ENCODE assay signal across 29 cellular contexts in genomic region chr12:67545298-67545697, GRCh38.
"Had no signal": no experiment of that assay in that cellular context is flagged by ENCODE, and none has a peak within 500 bp of the region (broad histone marks: within the 10 kb centered on the region; RNA-seq: fewer than 3 reads in every experiment).

No MANE protein-coding gene starts in this region.

- H3K4me3 ChIP-seq: colonic mucosa, gastrocnemius medialis, left ventricle myocardium inferior, lung, mucosa of descending colon, pancreas, prostate gland, skin epidermis, upper lobe of left lung, vagina had no signal

- H3K36me3 Mint-ChIP-seq: activated CD8-positive, alpha-beta memory T cell treated with anti-CD3 and anti-CD28 coated beads, Interleukin-2, amount 10 ng/mL, durations not matched to agents 7 days and 5 days; activated naive CD4-positive, alpha-beta T cell treated with anti-CD3 and anti-CD28 coated beads, Interleukin-2, amount 50 U/mL, for 24 hours; stimulated activated effector memory CD8-positive, alpha-beta T cell treated with anti-CD3 and anti-CD28 coated beads, Interleukin-12 subunit alpha, Interleukin-12 subunit beta, amount 100 ng/mL, for 72 hours had no signal

- DNase-seq: activated CD4-positive, alpha-beta T cell treated with anti-CD3 and anti-CD28 coated beads for 36 hours; activated CD4-positive, CD25-positive, alpha-beta regulatory T cell; activated CD8-positive, alpha-beta memory T cell treated with anti-CD3 and anti-CD28 coated beads, Interleukin-2, amount 10 ng/mL, durations not matched to agents 7 days and 5 days; activated CD8-positive, alpha-beta T cell treated with anti-CD3 and anti-CD28 coated beads, Interleukin-2, amount 10 ng/mL, durations not matched to agents 7 days and 5 days; activated naive CD8-positive, alpha-beta T cell treated with anti-CD3 and anti-CD28 coated beads, Interleukin-2, amount 50 U/mL, for 24 hours; activated T-cell treated with anti-CD3 and anti-CD28 coated beads, Interleukin-2, amount 50 U/mL, for 48 hours; amygdala; colonic mucosa; effector CD8-positive, alpha-beta T cell; gastrocnemius medialis; glutamatergic neuron; left ventricle myocardium inferior; mucosa of descending colon; nucleus accumbens; pancreas; retina; stimulated activated CD4-positive, alpha-beta T cell treated with anti-CD3 and anti-CD28 coated beads, Interleukin-12 subunit alpha, Interleukin-12 subunit beta, amount 100 ng/mL, for 4 hours; stimulated activated CD4-positive, alpha-beta T cell treated with anti-CD3 and anti-CD28 coated beads, Interleukin-4, amount 100 ng/mL, for 1 hour; upper lobe of left lung had no signal

- H3K9me3 Mint-ChIP-seq: activated naive CD4-positive, alpha-beta T cell treated with anti-CD3 and anti-CD28 coated beads, Interleukin-2, amount 50 U/mL, for 24 hours; activated naive CD8-positive, alpha-beta T cell treated with anti-CD3 and anti-CD28 coated beads, Interleukin-2, amount 50 U/mL, for 24 hours; activated T-helper 2 cell treated with anti-CD3 and anti-CD28 coated beads, Interferon-gamma antibody, Interleukin-2, Interleukin-4, amounts not matched to agents 10 μg/mL and 5 μg/mL and 100 μg/mL, durations not matched to agents 14 hours and 24 hours and 36 hours; central memory CD8-positive, alpha-beta T cell; neural crest cell; stimulated activated effector memory CD8-positive, alpha-beta T cell treated with anti-CD3 and anti-CD28 coated beads, Interleukin-12 subunit alpha, Interleukin-12 subunit beta, amount 100 ng/mL, for 72 hours; stimulated activated naive CD8-positive, alpha-beta T cell treated with anti-CD3 and anti-CD28 coated beads, Interleukin-15, Interleukin-2, amounts not matched to agents 100 ng/mL and 50 ng/mL, for 24 hours had no signal

- H3K27me3 ChIP-seq: colonic mucosa, gastrocnemius medialis, pancreas, upper lobe of left lung, vagina had no signal

- H3K9me3 ChIP-seq: colonic mucosa, gastrocnemius medialis, left ventricle myocardium inferior, mucosa of descending colon, pancreas, prostate gland, upper lobe of left lung, vagina had no signal

- H3K4me3 Mint-ChIP-seq: activated CD4-positive, alpha-beta T cell treated with anti-CD3 and anti-CD28 coated beads for 36 hours; activated CD8-positive, alpha-beta memory T cell treated with anti-CD3 and anti-CD28 coated beads, Interleukin-2, amount 10 ng/mL, durations not matched to agents 7 days and 5 days; activated CD8-positive, alpha-beta T cell treated with anti-CD3 and anti-CD28 coated beads, Interleukin-2, amount 10 ng/mL, durations not matched to agents 7 days and 5 days; activated naive CD4-positive, alpha-beta T cell treated with anti-CD3 and anti-CD28 coated beads, Interleukin-2, amount 50 U/mL, for 24 hours; activated naive CD8-positive, alpha-beta T cell treated with anti-CD3 and anti-CD28 coated beads, Interleukin-2, amount 50 U/mL, for 24 hours; central memory CD8-positive, alpha-beta T cell; neural crest cell; stimulated activated effector memory CD8-positive, alpha-beta T cell treated with anti-CD3 and anti-CD28 coated beads, Interleukin-12 subunit alpha, Interleukin-12 subunit beta, amount 100 ng/mL, for 72 hours; stimulated activated naive CD8-positive, alpha-beta T cell treated with anti-CD3 and anti-CD28 coated beads, Interleukin-15, Interleukin-2, amounts not matched to agents 100 ng/mL and 50 ng/mL, for 24 hours had no signal

- H3K27ac ChIP-seq: colonic mucosa, gastrocnemius medialis, left ventricle myocardium inferior, pancreas, prostate gland, skin epidermis, upper lobe of left lung, vagina had no signal

- H3K36me3 ChIP-seq: colonic mucosa, gastrocnemius medialis, left ventricle myocardium inferior, pancreas, prostate gland, upper lobe of left lung, vagina had no signal

- H3K27me3 Mint-ChIP-seq: activated CD4-positive, alpha-beta T cell treated with anti-CD3 and anti-CD28 coated beads for 36 hours; activated CD8-positive, alpha-beta memory T cell treated with anti-CD3 and anti-CD28 coated beads, Interleukin-2, amount 10 ng/mL, durations not matched to agents 7 days and 5 days; activated naive CD4-positive, alpha-beta T cell treated with anti-CD3 and anti-CD28 coated beads, Interleukin-2, amount 50 U/mL, for 24 hours; activated naive CD8-positive, alpha-beta T cell treated with anti-CD3 and anti-CD28 coated beads, Interleukin-2, amount 50 U/mL, for 24 hours; central memory CD8-positive, alpha-beta T cell; stimulated activated naive CD8-positive, alpha-beta T cell treated with anti-CD3 and anti-CD28 coated beads, Interleukin-15, Interleukin-2, amounts not matched to agents 100 ng/mL and 50 ng/mL, for 24 hours had no signal

- H3K4me1 ChIP-seq: colonic mucosa, gastrocnemius medialis, left ventricle myocardium inferior, pancreas, prostate gland, upper lobe of left lung, vagina had no signal

- H3K27ac Mint-ChIP-seq: activated CD4-positive, alpha-beta T cell treated with anti-CD3 and anti-CD28 coated beads for 36 hours; activated CD8-positive, alpha-beta memory T cell treated with anti-CD3 and anti-CD28 coated beads, Interleukin-2, amount 10 ng/mL, durations not matched to agents 7 days and 5 days; activated CD8-positive, alpha-beta T cell treated with anti-CD3 and anti-CD28 coated beads, Interleukin-2, amount 10 ng/mL, durations not matched to agents 7 days and 5 days; activated naive CD4-positive, alpha-beta T cell treated with anti-CD3 and anti-CD28 coated beads, Interleukin-2, amount 50 U/mL, for 24 hours; activated naive CD8-positive, alpha-beta T cell treated with anti-CD3 and anti-CD28 coated beads, Interleukin-2, amount 50 U/mL, for 24 hours; activated T-helper 2 cell treated with anti-CD3 and anti-CD28 coated beads, Interferon-gamma antibody, Interleukin-2, Interleukin-4, amounts not matched to agents 10 μg/mL and 5 μg/mL and 100 μg/mL, durations not matched to agents 14 hours and 24 hours and 36 hours; stimulated activated effector memory CD8-positive, alpha-beta T cell treated with anti-CD3 and anti-CD28 coated beads, Interleukin-12 subunit alpha, Interleukin-12 subunit beta, amount 100 ng/mL, for 72 hours; stimulated activated naive CD8-positive, alpha-beta T cell treated with anti-CD3 and anti-CD28 coated beads, Interleukin-15, Interleukin-2, amounts not matched to agents 100 ng/mL and 50 ng/mL, for 24 hours had no signal
